Comparison of ENCODE assay signal across 25 cellular contexts in genomic region chr11:46414899-46415298, GRCh38. TPM values are rescaled to one million over a fixed set of nuclear protein-coding genes. Genes with fewer than 3 reads are reported as not detected.
DNase-seq lines count a peak whose midpoint lies in the region; ATAC-seq, FAIRE-seq and TF ChIP-seq lines count a peak whose summit lies in the region.
"Had no signal": no experiment of that assay in that cellular context is flagged by ENCODE, and none has a peak within 500 bp of the region (broad histone marks: within the 10 kb centered on the region; RNA-seq: fewer than 3 reads in every experiment).

No MANE protein-coding gene starts in this region.

- no peak overlapping the region for H3K4me3 Mint-ChIP-seq in activated CD8-positive, alpha-beta T cell treated with anti-CD3 and anti-CD28 coated beads for 36 hours
- no peak overlapping the region for H3K4me3 Mint-ChIP-seq in activated CD8-positive, alpha-beta T cell treated with anti-CD3 and anti-CD28 coated beads, Interleukin-2, amount 10 ng/mL, durations not matched to agents 7 days and 5 days
- H3K4me3 Mint-ChIP-seq in GM23338: no peak overlapping the region
- no peak overlapping the region for H3K4me3 Mint-ChIP-seq in stimulated activated effector memory CD8-positive, alpha-beta T cell treated with anti-CD3 and anti-CD28 coated beads, Interleukin-12 subunit alpha, Interleukin-12 subunit beta, amount 100 ng/mL, for 72 hours
- H3K4me3 Mint-ChIP-seq: nephron progenitor cell had no signal

- POLR2A ChIA-PET in activated CD8-positive, alpha-beta T cell treated with anti-CD3 and anti-CD28 coated beads for 36 hours (lab: Charles Lee): no interaction called here
- POLR2A ChIA-PET in activated CD8-positive, alpha-beta T cell treated with anti-CD3 and anti-CD28 coated beads, Interleukin-2, amount 10 ng/mL, durations not matched to agents 7 days and 5 days (lab: Charles Lee): no interaction called here
- POLR2A ChIA-PET in K562 (lab: Yijun Ruan, JAX): interaction anchor here (0.6 to 0.9 kb wide), 3 partner anchors 17 to 65 kb away, joined by 3 read pairs; no protein-coding TSS in a partner anchor

- WGBS in K562 (ENCODE audit: insufficient coverage, low coverage, missing lambda C conversion rate): 67% methylated on average over 3 of the region's 3 CpGs
- 48 to 66% methylated on average over 2 to 3 of the region's 3 CpGs for WGBS in body of pancreas, 2 donors

- H3K36me3 ChIP-seq in K562 (ENCODE audit: control insufficient read depth, insufficient read depth, low read length): peaks cover 65% of the 10 kb centered on the region; the same call in 2 of the 3 replicates
- H3K36me3 ChIP-seq in upper lobe of right lung: peaks cover 70% of the 10 kb centered on the region
- H3K36me3 ChIP-seq in GM23338 (ENCODE audit: insufficient read depth): no peaks in the 10 kb centered on the region
- peaks cover 0 to 8% of the 10 kb centered on the region in 2 donors for H3K36me3 ChIP-seq in body of pancreas (replicated peaks in 1 of 2; ENCODE audit: insufficient read depth in 1 of 2, low read depth in 2 of 2)
- H3K36me3 ChIP-seq: BE2C had no signal

- no peaks in the 10 kb centered on the region; the same call in none of the 2 replicates for H4K20me1 ChIP-seq in K562 (replicated peaks; ENCODE audit: control insufficient read depth, insufficient read depth, low read length)
- H4K20me1 ChIP-seq in GM23338 (replicated peaks; ENCODE audit: insufficient read depth): no peaks in the 10 kb centered on the region

- H3K4me3 ChIP-seq in K562: no peak overlapping the region
- H3K4me3 ChIP-seq in upper lobe of right lung: no peak overlapping the region
- no peak overlapping the region for H3K4me3 ChIP-seq in GM23338
- no peak overlapping the region for H3K4me3 ChIP-seq in body of pancreas
- H3K4me3 ChIP-seq: A549, right lobe of liver had no signal

- H3K27ac ChIP-seq in K562 (ENCODE audit: extremely low read depth, low read depth, low read length) (no peak overlapping the region), upper lobe of right lung (no peak overlapping the region), GM23338 (ENCODE audit: low read depth) (no peak overlapping the region), body of pancreas (no peak overlapping the region)
- H3K27ac ChIP-seq: brain microvascular endothelial cell, foreskin keratinocyte, right lobe of liver, RWPE1, VCaP had no signal

- H3K9me3 ChIP-seq in K562 (replicated peaks; ENCODE audit: control insufficient read depth, insufficient read depth, low read depth, low read length) (no peaks in the 10 kb centered on the region), upper lobe of right lung (no peaks in the 10 kb centered on the region), body of pancreas (no peaks in the 10 kb centered on the region)
- H3K9me3 ChIP-seq: A549, BE2C, Caco-2, right lobe of liver had no signal

- no peak for TF ChIP-seq CTCF in activated CD8-positive, alpha-beta T cell treated with anti-CD3 and anti-CD28 coated beads for 36 hours (IDR thresholded peaks at IDR 0.05)
- no peak for TF ChIP-seq CTCF in K562 (IDR thresholded peaks at IDR 0.05 in 2 of 3, conservative IDR thresholded peaks at IDR 0.05 in 1 of 3; ENCODE audit: insufficient read depth in 2 of 3, low read depth in 1 of 3, low read length in 3 of 3)
- no peak for TF ChIP-seq CTCF in upper lobe of right lung (IDR thresholded peaks at IDR 0.05)
- no peak for TF ChIP-seq CTCF in GM23338 (conservative IDR thresholded peaks at IDR 0.05; ENCODE audit: low read depth in 2 of 2)
- no peak for TF ChIP-seq CTCF in body of pancreas (IDR thresholded peaks at IDR 0.05)

- H3K9me3 Mint-ChIP-seq in activated CD8-positive, alpha-beta T cell treated with anti-CD3 and anti-CD28 coated beads for 36 hours: no peaks in the 10 kb centered on the region
- H3K9me3 Mint-ChIP-seq in activated CD8-positive, alpha-beta T cell treated with anti-CD3 and anti-CD28 coated beads, Interleukin-2, amount 10 ng/mL, durations not matched to agents 7 days and 5 days (ENCODE audit: insufficient read depth): no peaks in the 10 kb centered on the region
- no peaks in the 10 kb centered on the region; the same call in 2 of the 3 replicates for H3K9me3 Mint-ChIP-seq in GM23338
- H3K9me3 Mint-ChIP-seq in stimulated activated effector memory CD8-positive, alpha-beta T cell treated with anti-CD3 and anti-CD28 coated beads, Interleukin-12 subunit alpha, Interleukin-12 subunit beta, amount 100 ng/mL, for 72 hours: no peaks in the 10 kb centered on the region
- H3K9me3 Mint-ChIP-seq: nephron progenitor cell had no signal

- no TSS peak for BruUV-seq in K562 (replicated peaks; lab: Mats Ljungman, UMichigan)

- no peak for DNase-seq in activated CD8-positive, alpha-beta T cell treated with anti-CD3 and anti-CD28 coated beads for 36 hours
- DNase-seq in activated CD8-positive, alpha-beta T cell treated with anti-CD3 and anti-CD28 coated beads, Interleukin-2, amount 10 ng/mL, durations not matched to agents 7 days and 5 days: no peak
- DNase-seq in NCI-H2107 (lab: John Stamatoyannopoulos, UW) (peak; percentile 76), K562 (ENCODE audit: extremely low read depth in 1 of 4, low spot score in 3 of 4) (no peak), upper lobe of right lung (peak; percentile 6), GM23338 (ENCODE audit: low spot score) (no peak), body of pancreas (no peak)
- DNase-seq in stimulated activated effector memory CD8-positive, alpha-beta T cell treated with anti-CD3 and anti-CD28 coated beads, Interleukin-12 subunit alpha, Interleukin-12 subunit beta, amount 100 ng/mL, for 72 hours (ENCODE audit: low spot score in 2 of 2): no peak
- DNase-seq: activated CD4-positive, alpha-beta T cell treated with anti-CD3 and anti-CD28 coated beads, Interleukin-2, amount 50 U/mL, for 4 hours; activated effector memory CD4-positive, alpha-beta T cell treated with Interleukin-2 at 50 U/mL for 16 hours; BE2C; brain microvascular endothelial cell; Caco-2; foreskin keratinocyte; H7; nephron progenitor cell; right lobe of liver; stimulated activated CD4-positive, alpha-beta T cell treated with anti-CD3 and anti-CD28 coated beads, Interleukin-15, amount 100 ng/mL, for 24 hours had no signal

- no peak for TF ChIP-seq RAD21 in K562 (CRISPR knock-in tag; conservative IDR thresholded peaks at IDR 0.05 in 1 of 2, IDR thresholded peaks at IDR 0.05 in 1 of 2)

- H3K4me2 ChIP-seq in K562 (ENCODE audit: insufficient read depth, low read length): no peak overlapping the region
- H3K4me2 ChIP-seq in GM23338: no peak overlapping the region

- TF ChIP-seq EP300 in K562 (IDR thresholded peaks at IDR 0.05; ENCODE audit: low read length): no peak

- CTCF ChIA-PET in activated CD8-positive, alpha-beta T cell treated with anti-CD3 and anti-CD28 coated beads for 36 hours (lab: Charles Lee): interaction anchor here (0.7 to 1.3 kb wide), 2 partner anchors 10 to 114 kb away, joined by 4 to 5 read pairs; no protein-coding TSS in a partner anchor
- CTCF ChIA-PET in activated CD8-positive, alpha-beta T cell treated with anti-CD3 and anti-CD28 coated beads, Interleukin-2, amount 10 ng/mL, durations not matched to agents 7 days and 5 days (lab: Charles Lee): no interaction called here
- CTCF ChIA-PET in K562 (lab: Yijun Ruan, JAX; ENCODE audit: low intra/inter-chr PET ratio): no interaction called here

- no peaks in the 10 kb centered on the region for H3K27me3 ChIP-seq in K562 (ENCODE audit: control insufficient read depth in 2 of 2, insufficient read depth in 2 of 2, low read length in 2 of 2)
- no peaks in the 10 kb centered on the region for H3K27me3 ChIP-seq in upper lobe of right lung
- H3K27me3 ChIP-seq in GM23338 (ENCODE audit: insufficient read depth): no peaks in the 10 kb centered on the region
- no peaks in the 10 kb centered on the region for H3K27me3 ChIP-seq in body of pancreas
- H3K27me3 ChIP-seq: BE2C, brain microvascular endothelial cell, foreskin keratinocyte, right lobe of liver had no signal

- no peaks in the 10 kb centered on the region for H3F3A ChIP-seq in GM23338 (replicated peaks; ENCODE audit: low read depth)

- TF ChIP-seq POLR2A in K562 (conservative IDR thresholded peaks at IDR 0.05) (no peak), body of pancreas (IDR thresholded peaks at IDR 0.05) (no peak)

- H3K4me1 ChIP-seq in K562 (replicated peaks in 1 of 2; ENCODE audit: control insufficient read depth in 2 of 2, insufficient read depth in 2 of 2, low read length in 2 of 2) (peaks cover 0 to 4% of the 10 kb centered on the region in 2 experiments; a peak in 1 of 5 replicates), upper lobe of right lung (no peaks in the 10 kb centered on the region), GM23338 (ENCODE audit: insufficient read depth) (peaks cover 4% of the 10 kb centered on the region; the same call in 1 of the 2 replicates), body of pancreas (no peaks in the 10 kb centered on the region)
- H3K4me1 ChIP-seq: BE2C, foreskin keratinocyte, right lobe of liver had no signal

- in situ Hi-C loops in K562 (cut with MboI): no loop called here

- peak; percentile 23 for FAIRE-seq in K562 (lab: Jason Lieb, UNC)
- FAIRE-seq: A549, urothelium cell line had no signal

- no peaks in the 10 kb centered on the region for H3K9me2 ChIP-seq in GM23338 (ENCODE audit: insufficient read depth)

- H2AFZ ChIP-seq in K562 (ENCODE audit: low read depth, low read length): no peak overlapping the region
- no peak overlapping the region for H2AFZ ChIP-seq in GM23338

- no peaks in the 10 kb centered on the region for H3K79me2 ChIP-seq in K562 (ENCODE audit: control insufficient read depth, insufficient read depth, low read length)
- no peaks in the 10 kb centered on the region for H3K79me2 ChIP-seq in GM23338 (replicated peaks; ENCODE audit: insufficient read depth)

- intact Hi-C loops in activated CD8-positive, alpha-beta T cell treated with anti-CD3 and anti-CD28 coated beads for 36 hours (cut with micrococcal nuclease): no loop called here
- intact Hi-C loops in K562 (cut with micrococcal nuclease) (loop anchor here (5.0 kb wide), 1 partner anchor 122 kb away; no protein-coding TSS in a partner anchor), upper lobe of right lung (cut with DNase I) (no loop called here), body of pancreas (cut with DNase I) (no loop called here)

- peak overlapping the region; percentile 41 for H3K27ac Mint-ChIP-seq in activated CD8-positive, alpha-beta T cell treated with anti-CD3 and anti-CD28 coated beads for 36 hours
- H3K27ac Mint-ChIP-seq in activated CD8-positive, alpha-beta T cell treated with anti-CD3 and anti-CD28 coated beads, Interleukin-2, amount 10 ng/mL, durations not matched to agents 7 days and 5 days: no peak overlapping the region
- H3K27ac Mint-ChIP-seq in GM23338: no peak overlapping the region
- H3K27ac Mint-ChIP-seq in stimulated activated effector memory CD8-positive, alpha-beta T cell treated with anti-CD3 and anti-CD28 coated beads, Interleukin-12 subunit alpha, Interleukin-12 subunit beta, amount 100 ng/mL, for 72 hours: no peak overlapping the region

- no peaks in the 10 kb centered on the region for H3K9me1 ChIP-seq in K562 (ENCODE audit: control insufficient read depth, insufficient read depth, low read length)

- H3K27me3 Mint-ChIP-seq in activated CD8-positive, alpha-beta T cell treated with anti-CD3 and anti-CD28 coated beads for 36 hours: no peaks in the 10 kb centered on the region
- no peaks in the 10 kb centered on the region for H3K27me3 Mint-ChIP-seq in activated CD8-positive, alpha-beta T cell treated with anti-CD3 and anti-CD28 coated beads, Interleukin-2, amount 10 ng/mL, durations not matched to agents 7 days and 5 days (ENCODE audit: low read depth)
- peaks cover 12% of the 10 kb centered on the region for H3K27me3 Mint-ChIP-seq in GM23338 (ENCODE audit: insufficient read depth, low read depth, poor library complexity)

- H3K9ac ChIP-seq in K562 (ENCODE audit: insufficient read depth in 1 of 2, low read depth in 2 of 2, low read length in 2 of 2): no peak overlapping the region

- ATAC-seq in activated CD8-positive, alpha-beta T cell treated with anti-CD3 and anti-CD28 coated beads for 36 hours: no peak
- no peak for ATAC-seq in activated CD8-positive, alpha-beta T cell treated with anti-CD3 and anti-CD28 coated beads, Interleukin-2, amount 10 ng/mL, durations not matched to agents 7 days and 5 days
- ATAC-seq in K562 (no peak), upper lobe of right lung (no peak), GM23338 (no peak), body of pancreas (no peak)
- ATAC-seq in stimulated activated effector memory CD8-positive, alpha-beta T cell treated with anti-CD3 and anti-CD28 coated beads, Interleukin-12 subunit alpha, Interleukin-12 subunit beta, amount 100 ng/mL, for 72 hours: no peak
- ATAC-seq: A549, foreskin keratinocyte, left lobe of liver, right lobe of liver, SK-N-SH treated with all-trans-retinoic acid at 6 μM for 48 hours had no signal

- peaks cover 28% of the 10 kb centered on the region for H3K4me1 Mint-ChIP-seq in activated CD8-positive, alpha-beta T cell treated with anti-CD3 and anti-CD28 coated beads for 36 hours (ENCODE audit: low read depth)
- H3K4me1 Mint-ChIP-seq in activated CD8-positive, alpha-beta T cell treated with anti-CD3 and anti-CD28 coated beads, Interleukin-2, amount 10 ng/mL, durations not matched to agents 7 days and 5 days (ENCODE audit: low read depth): peaks cover 24% of the 10 kb centered on the region
- peaks cover 23% of the 10 kb centered on the region; the same call in 2 of the 3 replicates for H3K4me1 Mint-ChIP-seq in GM23338
- H3K4me1 Mint-ChIP-seq in stimulated activated effector memory CD8-positive, alpha-beta T cell treated with anti-CD3 and anti-CD28 coated beads, Interleukin-12 subunit alpha, Interleukin-12 subunit beta, amount 100 ng/mL, for 72 hours: no peaks in the 10 kb centered on the region

- H3K36me3 Mint-ChIP-seq in activated CD8-positive, alpha-beta T cell treated with anti-CD3 and anti-CD28 coated beads for 36 hours (ENCODE audit: low read depth): peaks cover 31% of the 10 kb centered on the region
- H3K36me3 Mint-ChIP-seq in activated CD8-positive, alpha-beta T cell treated with anti-CD3 and anti-CD28 coated beads, Interleukin-2, amount 10 ng/mL, durations not matched to agents 7 days and 5 days (ENCODE audit: low read depth): peaks cover 34% of the 10 kb centered on the region
- H3K36me3 Mint-ChIP-seq in GM23338 (ENCODE audit: low read depth): peaks cover 23% of the 10 kb centered on the region
- peaks cover 48% of the 10 kb centered on the region for H3K36me3 Mint-ChIP-seq in stimulated activated effector memory CD8-positive, alpha-beta T cell treated with anti-CD3 and anti-CD28 coated beads, Interleukin-12 subunit alpha, Interleukin-12 subunit beta, amount 100 ng/mL, for 72 hours

RNA-seq across cellular contexts. Expression of gene CHRM4, which starts 23.3 kb away (rescaled TPM):
- total RNA-seq in activated CD8-positive, alpha-beta T cell treated with anti-CD3 and anti-CD28 coated beads for 36 hours: not detected
- under 1 TPM; 0.37 TPM for total RNA-seq in activated CD8-positive, alpha-beta T cell treated with anti-CD3 and anti-CD28 coated beads, Interleukin-2, amount 10 ng/mL, durations not matched to agents 7 days and 5 days
- 1.0 and 3.7 TPM in 2 replicates for total RNA-seq in K562 (2011; cell fraction: chromatin; rRNA removed; ENCODE audit: low replicate concordance)
- total RNA-seq in K562 (2011; cell fraction: nucleolus; rRNA removed): 1.6 and 4.0 TPM in 2 replicates
- 1.2 TPM in 2 replicates for total RNA-seq in K562 (2011; cell fraction: nucleoplasm; rRNA removed)
- total RNA-seq in K562 (2014; rRNA removed) (0.73 and 1.3 TPM in 2 replicates), K562 (2014; rRNA removed; fragmentation: Illumina TruSeq; extraction: Trizol) (0.19 and 0.22 TPM in 2 replicates), K562 (2015; rRNA removed; fragmentation: Illumina TruSeq; extraction: Trizol) (0.22 and 0.49 TPM in 2 replicates), K562 (2021) (0.89 and 1.0 TPM in 2 replicates), upper lobe of right lung (0.35 TPM), body of pancreas (not detected)
- polyA plus RNA-seq in K562 (2011; rRNA removed) (0.62 and 0.74 TPM in 2 replicates), K562 (2014; fragmentation: Illumina TruSeq; extraction: Trizol) (0.40 and 0.76 TPM in 2 replicates), K562 (2014; fragmentation: Nextera tagmentation; extraction: Ambion mirVana) (not detected), K562 (2014; rRNA removed) (0.33 and 0.58 TPM in 2 replicates), GM23338 (2016; fragmentation: Nextera tagmentation; extraction: Ambion mirVana) (not detected in 2 replicates)
- polyA plus RNA-seq in K562 (2011; cell fraction: cytosol; rRNA removed): 0.84 and 2.3 TPM in 2 replicates
- polyA plus RNA-seq in K562 (2011; cell fraction: nucleus; rRNA removed): 0.60 and 1.5 TPM in 2 replicates
- 0.35 and 0.68 TPM in 2 replicates for polyA plus RNA-seq in K562 (2012)
- polyA minus RNA-seq in K562 (2011; rRNA and poly(A)+ RNA removed): 0.42 and 1.1 TPM in 2 replicates
- polyA minus RNA-seq in K562 (2011; cell fraction: cytosol; rRNA and poly(A)+ RNA removed): 1.6 TPM in 1 of 2 replicates, not detected in the other
- 0.89 and 2.6 TPM in 2 replicates for polyA minus RNA-seq in K562 (2011; cell fraction: nucleus; rRNA and poly(A)+ RNA removed)
- 0.93 and 0.97 TPM in 2 replicates for total RNA-seq in GM23338 (2014; rRNA removed; shearing (Covaris generic))
- total RNA-seq: foreskin keratinocyte, left lobe of liver, NCI-H460, right lobe of liver had no signal
- polyA plus RNA-seq: foreskin keratinocyte had no signal

RNA-seq across cellular contexts. Expression of gene MDK, which starts 33.4 kb away (rescaled TPM):
- total RNA-seq in activated CD8-positive, alpha-beta T cell treated with anti-CD3 and anti-CD28 coated beads for 36 hours: 1 to 10 TPM; 4.2 to 4.9 TPM
- 1 to 10 TPM; 6.9 to 7.4 TPM for total RNA-seq in activated CD8-positive, alpha-beta T cell treated with anti-CD3 and anti-CD28 coated beads, Interleukin-2, amount 10 ng/mL, durations not matched to agents 7 days and 5 days
- 91.4 and 271 TPM in 2 replicates for total RNA-seq in K562 (2011; cell fraction: chromatin; rRNA removed; ENCODE audit: low replicate concordance)
- 402 and 460 TPM in 2 replicates for total RNA-seq in K562 (2011; cell fraction: nucleolus; rRNA removed)
- total RNA-seq in K562 (2011; cell fraction: nucleoplasm; rRNA removed): 333 and 334 TPM in 2 replicates
- total RNA-seq in K562 (2014; rRNA removed) (478 and 553 TPM in 2 replicates), K562 (2014; rRNA removed; fragmentation: Illumina TruSeq; extraction: Trizol) (91.5 and 123 TPM in 2 replicates), K562 (2015; rRNA removed; fragmentation: Illumina TruSeq; extraction: Trizol) (269 and 279 TPM in 2 replicates), K562 (2021) (396 and 429 TPM in 2 replicates), upper lobe of right lung (24.7 TPM), body of pancreas (10 to 100 TPM; 36.9 to 63.0 TPM)
- polyA plus RNA-seq in K562 (2011; rRNA removed) (343 and 350 TPM in 2 replicates), K562 (2014; fragmentation: Illumina TruSeq; extraction: Trizol) (661 and 667 TPM in 2 replicates), K562 (2014; fragmentation: Nextera tagmentation; extraction: Ambion mirVana) (10 to 100 TPM; 20.7 to 61.7 TPM), K562 (2014; rRNA removed) (700 and 703 TPM in 2 replicates), GM23338 (2016; fragmentation: Nextera tagmentation; extraction: Ambion mirVana) (451 and 477 TPM in 2 replicates)
- polyA plus RNA-seq in K562 (2011; cell fraction: cytosol; rRNA removed): 540 and 788 TPM in 2 replicates
- 206 and 271 TPM in 2 replicates for polyA plus RNA-seq in K562 (2011; cell fraction: nucleus; rRNA removed)
- 413 and 460 TPM in 2 replicates for polyA plus RNA-seq in K562 (2012)
- 33.7 and 59.6 TPM in 2 replicates for polyA minus RNA-seq in K562 (2011; rRNA and poly(A)+ RNA removed)
- 108 and 146 TPM in 2 replicates for polyA minus RNA-seq in K562 (2011; cell fraction: cytosol; rRNA and poly(A)+ RNA removed)
- 24.1 and 38.4 TPM in 2 replicates for polyA minus RNA-seq in K562 (2011; cell fraction: nucleus; rRNA and poly(A)+ RNA removed)
- total RNA-seq in GM23338 (2014; rRNA removed; shearing (Covaris generic)): 388 and 438 TPM in 2 replicates

Comparison
In these comparisons a context has a peak if more than half of its experiments do, and no peak if none do; other contexts are left out.
1. DNase-seq: peak in NCI-H2107 (single experiment) and upper lobe of right lung (single experiment); none in activated CD8-positive, alpha-beta T cell treated with anti-CD3 and anti-CD28 coated beads for 36 hours (single experiment), activated CD8-positive, alpha-beta T cell treated with anti-CD3 and anti-CD28 coated beads, Interleukin-2, amount 10 ng/mL, durations not matched to agents 7 days and 5 days (single experiment), K562 (0 of 4), GM23338 (single experiment), stimulated activated effector memory CD8-positive, alpha-beta T cell treated with anti-CD3 and anti-CD28 coated beads, Interleukin-12 subunit alpha, Interleukin-12 subunit beta, amount 100 ng/mL, for 72 hours (0 of 2) and body of pancreas (0 of 4).